Comparison of ENCODE assay signal across 20 cellular contexts in genomic region chr2:171595456-171595855, GRCh38.
A peak's percentile ranks its signal among the peaks of the same experiment; 100 is the strongest.
DNase-seq lines count a peak whose midpoint lies in the region; ATAC-seq and TF ChIP-seq lines count a peak whose summit lies in the region.
"Had no signal": no experiment of that assay in that cellular context is flagged by ENCODE, and none has a peak within 500 bp of the region (broad histone marks: within the 10 kb centered on the region; RNA-seq: fewer than 3 reads in every experiment).

No MANE protein-coding gene starts in this region.

- no peak overlapping the region for H3K56ac ChIP-seq in IMR-90 (ENCODE audit: extremely low read depth, insufficient read depth, low read length)

- no peaks in the 10 kb centered on the region for H3K36me3 ChIP-seq in ACC112 (ENCODE audit: insufficient read depth, low read length)
- no peaks in the 10 kb centered on the region for H3K36me3 ChIP-seq in IMR-90 (ENCODE audit: control insufficient read depth, insufficient read depth, low read length)
- no peaks in the 10 kb centered on the region for H3K36me3 ChIP-seq in mammary epithelial cell (ENCODE audit: insufficient read depth, low read length)
- no peaks in the 10 kb centered on the region for H3K36me3 ChIP-seq in hepatocyte (replicated peaks; ENCODE audit: insufficient read depth, low read depth)
- H3K36me3 ChIP-seq: Peyer's patch, SJCRH30 had no signal

- no peak overlapping the region for H3K4me3 Mint-ChIP-seq in activated naive CD4-positive, alpha-beta T cell treated with anti-CD3 and anti-CD28 coated beads, Interleukin-2, amount 10 ng/mL, durations not matched to agents 7 days and 5 days
- H3K4me3 Mint-ChIP-seq: CD4-positive, alpha-beta T cell had no signal

- dilution Hi-C loops in IMR-90 (cut with HindIII; ENCODE audit: low sequenced_read_pairs, unreplicated experiment): no loop called here
- dilution Hi-C loops in mammary epithelial cell (cut with HindIII; ENCODE audit: low sequenced_read_pairs): no loop called here

- in situ Hi-C loops in IMR-90 (cut with MboI; ENCODE audit: low sequenced_read_pairs) (loop anchor here (10.0 kb wide), 1 partner anchor 539 kb away; no protein-coding TSS in a partner anchor), mammary epithelial cell (cut with MboI; ENCODE audit: low sequenced_read_pairs in 2 of 2) (loop anchor here (10.0 to 25.0 kb wide), 3 partner anchors 109 to 542 kb away; partner anchors contain the start of gene DLX2 (in 1 of the 2))

- no peak overlapping the region for H2BK5ac ChIP-seq in IMR-90 (ENCODE audit: low read depth, low read length, poor library complexity, severe bottlenecking)

- 0 out of 2 replicates have a peak overlapping the region, but pooled peaks have one; percentile 52 for H3K14ac ChIP-seq in IMR-90 (replicated peaks; ENCODE audit: low read depth, low read length)

- H3K36me3 Mint-ChIP-seq in activated naive CD4-positive, alpha-beta T cell treated with anti-CD3 and anti-CD28 coated beads, Interleukin-2, amount 10 ng/mL, durations not matched to agents 7 days and 5 days: no peaks in the 10 kb centered on the region

- no peaks in the 10 kb centered on the region for H3K9me2 ChIP-seq in hepatocyte (replicated peaks; ENCODE audit: insufficient read depth)

- no peak for DNase-seq in IMR-90
- no peak for DNase-seq in mammary epithelial cell
- DNase-seq in hepatic stellate cell (ENCODE audit: low spot score): peak; percentile 12
- no peak for DNase-seq in activated naive CD4-positive, alpha-beta T cell treated with anti-CD3 and anti-CD28 coated beads, Interleukin-2, amount 10 ng/mL, durations not matched to agents 7 days and 5 days
- no peak for DNase-seq in hepatocyte (ENCODE audit: low spot score)
- no peak for DNase-seq in NCI-H128 (lab: John Stamatoyannopoulos, UW; ENCODE audit: unreplicated experiment)
- DNase-seq: AML-193; CD4-positive, alpha-beta T cell; DMS79 treated with DMSO at 0.1 percent for 48 hours; GDM1; KG1; NCI-H1105 treated with DMSO at 0.1 percent for 48 hours; NCI-H1930; NCI-H2171 treated with DMSO at 0.1 percent for 48 hours; NCI-H510A; NCI-H82; Peyer's patch; SJCRH30 had no signal

- no peak for TF ChIP-seq RAD21 in IMR-90 (IDR thresholded peaks at IDR 0.05; ENCODE audit: low read length)

- BruUV-seq in IMR-90 (replicated peaks; lab: Mats Ljungman, UMichigan) (no TSS peak), mammary epithelial cell (replicated peaks; lab: Mats Ljungman, UMichigan) (no TSS peak)

- CTCF ChIA-PET in IMR-90 (lab: Yijun Ruan, JAX) (interaction anchor here (0.8 to 1.6 kb wide), 3 partner anchors 22 to 109 kb away, joined by 3 to 5 read pairs (median 3); no protein-coding TSS in a partner anchor), mammary epithelial cell (lab: Charles Lee; ENCODE audit: low non-redundant PET) (no interaction called here)
- CTCF ChIA-PET in activated naive CD4-positive, alpha-beta T cell treated with anti-CD3 and anti-CD28 coated beads, Interleukin-2, amount 10 ng/mL, durations not matched to agents 7 days and 5 days (lab: Charles Lee): interaction anchor here (1.3 to 1.8 kb wide), 2 partner anchors 17 to 531 kb away, joined by 3 to 6 read pairs; no protein-coding TSS in a partner anchor

- H3K4me1 ChIP-seq in ACC112 (ENCODE audit: control insufficient read depth, insufficient read depth, low read length, unreplicated experiment): peaks cover 16% of the 10 kb centered on the region
- peaks cover 3% of the 10 kb centered on the region; the same call in 1 of the 2 replicates for H3K4me1 ChIP-seq in IMR-90 (ENCODE audit: control insufficient read depth, insufficient read depth, low read length)
- peaks cover 20% of the 10 kb centered on the region for H3K4me1 ChIP-seq in mammary epithelial cell (ENCODE audit: insufficient read depth, low read length)
- H3K4me1 ChIP-seq in hepatocyte (ENCODE audit: insufficient read depth): no peaks in the 10 kb centered on the region
- H3K4me1 ChIP-seq: Peyer's patch, SJCRH30 had no signal

- H3K79me1 ChIP-seq in IMR-90 (ENCODE audit: low read depth in 1 of 2, low read length in 2 of 2): no peaks in the 10 kb centered on the region

- H2BK20ac ChIP-seq in IMR-90 (ENCODE audit: low read depth, low read length): 0 out of 2 replicates have a peak overlapping the region, but pooled peaks have one; percentile 43

- no peak overlapping the region for H4K91ac ChIP-seq in IMR-90 (ENCODE audit: insufficient read depth, low read depth, low read length)

- H3K9me1 ChIP-seq in IMR-90 (ENCODE audit: insufficient read depth, low read length): peaks cover 4% of the 10 kb centered on the region; the same call in 1 of the 2 replicates

- no peak overlapping the region for H3K9ac ChIP-seq in IMR-90 (ENCODE audit: low read depth, low read length)
- no peak overlapping the region for H3K9ac ChIP-seq in mammary epithelial cell (ENCODE audit: insufficient read depth, low read length)

- no peak for TF ChIP-seq POLR2A in IMR-90 (IDR thresholded peaks at IDR 0.05; ENCODE audit: low read depth, low read length)

- H4K20me1 ChIP-seq in IMR-90 (ENCODE audit: insufficient read depth, low read length) (no peaks in the 10 kb centered on the region), mammary epithelial cell (ENCODE audit: insufficient read depth, low read length) (no peaks in the 10 kb centered on the region), hepatocyte (ENCODE audit: insufficient read depth, poor library complexity, severe bottlenecking) (no peaks in the 10 kb centered on the region)

- H4K5ac ChIP-seq in IMR-90 (ENCODE audit: low read depth, low read length): no peak overlapping the region

- H3K18ac ChIP-seq in IMR-90 (ENCODE audit: low read depth, low read length): no peak overlapping the region

- peak overlapping the region; percentile 18; the same call in 1 of the 2 replicates for H3K4me3 ChIP-seq in ACC112 (ENCODE audit: low read depth, low read length)
- H3K4me3 ChIP-seq in IMR-90 (ENCODE audit: insufficient read depth, low read depth, low read length): no peak overlapping the region
- no peak overlapping the region for H3K4me3 ChIP-seq in mammary epithelial cell (replicated peaks in 1 of 3; ENCODE audit: insufficient read depth in 1 of 3, low read depth in 2 of 3, low read length in 3 of 3)
- no peak overlapping the region for H3K4me3 ChIP-seq in hepatocyte
- H3K4me3 ChIP-seq: Peyer's patch, SJCRH30 had no signal

- peaks cover under 1% of the 10 kb centered on the region for H3K9me3 Mint-ChIP-seq in activated naive CD4-positive, alpha-beta T cell treated with anti-CD3 and anti-CD28 coated beads, Interleukin-2, amount 10 ng/mL, durations not matched to agents 7 days and 5 days
- H3K9me3 Mint-ChIP-seq: CD4-positive, alpha-beta T cell had no signal

- H2BK120ac ChIP-seq in IMR-90 (ENCODE audit: low read depth, low read length): no peak overlapping the region

- H4K8ac ChIP-seq in IMR-90 (ENCODE audit: low read depth in 2 of 2, low read length in 2 of 2): no peak overlapping the region

- H3K79me2 ChIP-seq in ACC112 (ENCODE audit: control insufficient read depth, insufficient read depth, low read length, unreplicated experiment) (no peaks in the 10 kb centered on the region), mammary epithelial cell (ENCODE audit: insufficient read depth, low read length) (no peaks in the 10 kb centered on the region), hepatocyte (no peaks in the 10 kb centered on the region)

- intact Hi-C loops in IMR-90 (cut with micrococcal nuclease) (loop anchor here (5.0 kb wide), 1 partner anchor 532 kb away; no protein-coding TSS in a partner anchor), mammary epithelial cell (cut with micrococcal nuclease) (loop anchor here (5.0 kb wide), 2 partner anchors 212 to 507 kb away; partner anchors contain the start of gene DLX2)

- TF ChIP-seq CTCF in IMR-90 (conservative IDR thresholded peaks at IDR 0.05; ENCODE audit: low read depth, low read length) (no peak), mammary epithelial cell (conservative IDR thresholded peaks at IDR 0.05 in 1 of 2, IDR thresholded peaks at IDR 0.05 in 1 of 2; ENCODE audit: extremely low read depth in 1 of 2, insufficient read depth in 1 of 2, low read depth in 1 of 2, low read length in 2 of 2) (no peak), hepatocyte (IDR thresholded peaks at IDR 0.05; ENCODE audit: poor library complexity) (no peak)

- no peak overlapping the region for H3K27ac Mint-ChIP-seq in activated naive CD4-positive, alpha-beta T cell treated with anti-CD3 and anti-CD28 coated beads, Interleukin-2, amount 10 ng/mL, durations not matched to agents 7 days and 5 days
- H3K27ac Mint-ChIP-seq: CD4-positive, alpha-beta T cell had no signal

- no peak overlapping the region; the same call in 2 of the 3 replicates for H2BK15ac ChIP-seq in IMR-90 (ENCODE audit: low read depth, low read length)

- peak overlapping the region; percentile 69 for H2AFZ ChIP-seq in ACC112 (ENCODE audit: low read length, unreplicated experiment)
- peak overlapping the region; percentile 78 for H2AFZ ChIP-seq in IMR-90 (replicated peaks; ENCODE audit: low read length, poor library complexity)
- peak overlapping the region; percentile 64 for H2AFZ ChIP-seq in mammary epithelial cell (ENCODE audit: low read depth, low read length)
- no peak overlapping the region for H2AFZ ChIP-seq in hepatocyte

- POLR2A ChIA-PET in IMR-90 (lab: Charles Lee; ENCODE audit: unreplicated experiment): no interaction called here

- H3K4me1 Mint-ChIP-seq in activated naive CD4-positive, alpha-beta T cell treated with anti-CD3 and anti-CD28 coated beads, Interleukin-2, amount 10 ng/mL, durations not matched to agents 7 days and 5 days: no peaks in the 10 kb centered on the region

- H3K27ac ChIP-seq in ACC112 (ENCODE audit: low read depth, low read length) (peak overlapping the region; percentile 59), IMR-90 (ENCODE audit: insufficient read depth, low read length) (no peak overlapping the region), mammary epithelial cell (ENCODE audit: insufficient read depth, low read depth, low read length) (no peak overlapping the region), hepatocyte (no peak overlapping the region)
- H3K27ac ChIP-seq: Peyer's patch, SJCRH30 had no signal

- H3K4me2 ChIP-seq in IMR-90 (ENCODE audit: low read depth, low read length) (no peak overlapping the region), mammary epithelial cell (ENCODE audit: insufficient read depth, low read depth, low read length) (no peak overlapping the region), hepatocyte (no peak overlapping the region)

- peaks cover 21% of the 10 kb centered on the region for H3K27me3 Mint-ChIP-seq in activated naive CD4-positive, alpha-beta T cell treated with anti-CD3 and anti-CD28 coated beads, Interleukin-2, amount 10 ng/mL, durations not matched to agents 7 days and 5 days

- no peaks in the 10 kb centered on the region for H3K9me3 ChIP-seq in IMR-90 (ENCODE audit: control insufficient read depth, insufficient read depth, low read length)
- H3K9me3 ChIP-seq in mammary epithelial cell (replicated peaks; ENCODE audit: insufficient read depth, low read length): no peaks in the 10 kb centered on the region
- no peaks in the 10 kb centered on the region for H3K9me3 ChIP-seq in hepatocyte (ENCODE audit: low read depth)
- H3K9me3 ChIP-seq: Peyer's patch, SJCRH30 had no signal

- ATAC-seq in IMR-90 (ENCODE audit: low read depth) (peak; percentile 8; the same call in 1 of the 2 replicates), HG02678 (IDR thresholded peaks at IDR 0.05; ENCODE audit: unreplicated experiment) (no peak)

- H2AK5ac ChIP-seq in IMR-90 (ENCODE audit: low read depth, low read length): peak overlapping the region; percentile 20; the same call in 1 of the 2 replicates

- H3K23ac ChIP-seq in IMR-90 (ENCODE audit: low read depth, low read length): 0 out of 2 replicates have a peak overlapping the region, but pooled peaks have one; percentile 17

- peak overlapping the region; percentile 4 for H2AK9ac ChIP-seq in IMR-90 (replicated peaks; ENCODE audit: low read depth, low read length, poor library complexity)

- H3K4ac ChIP-seq in IMR-90 (ENCODE audit: low read depth, low read length): peak overlapping the region; percentile 11; the same call in 1 of the 2 replicates

- H3K27me3 ChIP-seq in ACC112 (ENCODE audit: insufficient read depth, low read length) (no peaks in the 10 kb centered on the region; the same call in 1 of the 2 replicates), IMR-90 (ENCODE audit: control insufficient read depth, insufficient read depth, low read length) (peaks cover 15% of the 10 kb centered on the region), mammary epithelial cell (ENCODE audit: insufficient read depth, low read length) (no peaks in the 10 kb centered on the region), hepatocyte (peaks cover 8% of the 10 kb centered on the region)
- H3K27me3 ChIP-seq: Peyer's patch, SJCRH30 had no signal
